In genomic region chr15:78440375-78441373, GRCh38 we compare ENCODE assay signal across 17 cellular contexts. TPM values are rescaled to one million over a fixed set of nuclear protein-coding genes. Genes with fewer than 3 reads are reported as not detected.
A peak's percentile ranks its signal among the peaks of the same experiment; 100 is the strongest.
DNase-seq lines count a peak whose midpoint lies in the region; ATAC-seq and TF ChIP-seq lines count a peak whose summit lies in the region.
"Had no signal": no experiment of that assay in that cellular context is flagged by ENCODE, and none has a peak within 500 bp of the region (broad histone marks: within the 10 kb centered on the region; RNA-seq: fewer than 3 reads in every experiment).

No MANE protein-coding gene starts in this region.

- TF ChIP-seq POLR2A in adrenal gland (IDR thresholded peaks at IDR 0.05) (no peak), spleen (IDR thresholded peaks at IDR 0.05) (no peak)

- CTCF ChIA-PET in activated CD4-positive, alpha-beta T cell treated with anti-CD3 and anti-CD28 coated beads for 36 hours (lab: Charles Lee), result interaction anchor here (3.2 kb wide), 1 partner anchor 9 kb away, joined by 15 read pairs; no protein-coding TSS in a partner anchor

- POLR2A ChIA-PET in activated CD4-positive, alpha-beta T cell treated with anti-CD3 and anti-CD28 coated beads for 36 hours (lab: Charles Lee), result interaction anchor here (0.6 to 0.7 kb wide), 3 partner anchors 56 to 265 kb away, joined by 3 to 4 read pairs (median 3); no protein-coding TSS in a partner anchor

- peaks cover 0 to 37% of the 10 kb centered on the region in 2 donors for H3K36me3 ChIP-seq in adrenal gland (replicated peaks in 1 of 2)
- H3K36me3 ChIP-seq in spleen, result peaks cover 0 to 61% (median 34%) of the 10 kb centered on the region in 6 donors
- H3K36me3 ChIP-seq: uterus had no signal

- no peak for TF ChIP-seq CTCF in adrenal gland (IDR thresholded peaks at IDR 0.05)
- no peak for TF ChIP-seq CTCF in neural crest cell (conservative IDR thresholded peaks at IDR 0.05)
- TF ChIP-seq CTCF in spleen (IDR thresholded peaks at IDR 0.05 in 8 of 11, conservative IDR thresholded peaks at IDR 0.05 in 3 of 11), result no peak

- no peaks in the 10 kb centered on the region for H3K27me3 Mint-ChIP-seq in activated CD4-positive, alpha-beta T cell treated with anti-CD3 and anti-CD28 coated beads for 36 hours
- H3K27me3 Mint-ChIP-seq in IgD-negative memory B cell (no peaks in the 10 kb centered on the region), neural crest cell (ENCODE audit: low read depth) (no peaks in the 10 kb centered on the region)

- H3K9me3 Mint-ChIP-seq in activated CD4-positive, alpha-beta T cell treated with anti-CD3 and anti-CD28 coated beads for 36 hours (ENCODE audit: low read depth), result no peaks in the 10 kb centered on the region
- H3K9me3 Mint-ChIP-seq in IgD-negative memory B cell (no peaks in the 10 kb centered on the region), neural crest cell (no peaks in the 10 kb centered on the region)

- H3K4me1 Mint-ChIP-seq in activated CD4-positive, alpha-beta T cell treated with anti-CD3 and anti-CD28 coated beads for 36 hours, result peaks cover 54% of the 10 kb centered on the region
- peaks cover 35 to 46% (median 43%) of the 10 kb centered on the region in 3 donors for H3K4me1 Mint-ChIP-seq in IgD-negative memory B cell
- peaks cover 49% of the 10 kb centered on the region for H3K4me1 Mint-ChIP-seq in neural crest cell

- peaks cover 41% of the 10 kb centered on the region for H3K36me3 Mint-ChIP-seq in activated CD4-positive, alpha-beta T cell treated with anti-CD3 and anti-CD28 coated beads for 36 hours (ENCODE audit: low read depth)
- peaks cover 8% of the 10 kb centered on the region for H3K36me3 Mint-ChIP-seq in IgD-negative memory B cell
- H3K36me3 Mint-ChIP-seq in neural crest cell (ENCODE audit: low read depth), result peaks cover 8% of the 10 kb centered on the region

- H3K4me1 ChIP-seq in adrenal gland (replicated peaks in 1 of 2), result peaks cover 48 to 74% of the 10 kb centered on the region in 2 donors
- peaks cover 30 to 81% (median 69%) of the 10 kb centered on the region in 6 donors for H3K4me1 ChIP-seq in spleen
- H3K4me1 ChIP-seq: uterus had no signal

- intact Hi-C loops in activated CD4-positive, alpha-beta T cell treated with anti-CD3 and anti-CD28 coated beads for 36 hours (cut with DNase I, micrococcal nuclease), result no loop called here
- intact Hi-C loops in adrenal gland (cut with DNase I) (no loop called here), spleen (cut with DNase I; ENCODE audit: low total_unique reads) (no loop called here)

- peak overlapping the region in 1 of 4 donors; percentile 11 for H3K4me3 ChIP-seq in adrenal gland
- H3K4me3 ChIP-seq in spleen, result peak overlapping the region in 1 of 8 donors; percentile 6
- H3K4me3 ChIP-seq: SJSA1, uterus had no signal

- H3K4me3 Mint-ChIP-seq in activated CD4-positive, alpha-beta T cell treated with anti-CD3 and anti-CD28 coated beads for 36 hours, result peak overlapping the region; percentile 87
- H3K4me3 Mint-ChIP-seq in IgD-negative memory B cell (peak overlapping the region in 3 of 4 donors; percentile 63 to 79 (median 69)), neural crest cell (peak overlapping the region; percentile 67)

- WGBS in adrenal gland, 4 donors, result 51 to 61% (median 55%) methylated on average over 3 of the region's 3 CpGs
- WGBS in spleen, 5 donors, result 58 to 73% (median 70%) methylated on average over 3 of the region's 3 CpGs

- H3K27ac ChIP-seq in adrenal gland, result peak overlapping the region in 4 of 5 donors; percentile 46 to 92 (median 54)
- H3K27ac ChIP-seq in spleen, result peak overlapping the region in 1 of 8 donors; percentile 94
- H3K27ac ChIP-seq: SJSA1, uterus had no signal

- peak; percentile 24 for DNase-seq in activated CD4-positive, alpha-beta T cell treated with anti-CD3 and anti-CD28 coated beads for 36 hours
- no peak for DNase-seq in activated CD4-positive, alpha-beta T cell treated with anti-CD3 and anti-CD28 coated beads, Interleukin-2, amount 50 U/mL, for 1 hour
- no peak for DNase-seq in adrenal gland
- no peak for DNase-seq in neural crest cell (ENCODE audit: low read depth, low spot score)
- no peak for DNase-seq in spleen
- DNase-seq: ACHN; anterior cingulate cortex; effector CD4-positive, alpha-beta T cell; GOT3; left cardiac atrium; NCI-H1436; NCI-H82; uterus had no signal

- no peaks in the 10 kb centered on the region for H3K9me3 ChIP-seq in adrenal gland (replicated peaks in 1 of 3)
- H3K9me3 ChIP-seq in spleen, result no peaks in the 10 kb centered on the region
- H3K9me3 ChIP-seq: SJSA1, uterus had no signal

- H3K27ac Mint-ChIP-seq in activated CD4-positive, alpha-beta T cell treated with anti-CD3 and anti-CD28 coated beads for 36 hours, result peak overlapping the region; percentile 67
- H3K27ac Mint-ChIP-seq in IgD-negative memory B cell, result peak overlapping the region in 2 of 3 donors; percentile 58 to 74
- no peak overlapping the region for H3K27ac Mint-ChIP-seq in neural crest cell (ENCODE audit: unreplicated experiment)

- ATAC-seq in activated CD4-positive, alpha-beta T cell treated with anti-CD3 and anti-CD28 coated beads for 36 hours, result peak; percentile 27
- no peak for ATAC-seq in GM21528 (IDR thresholded peaks at IDR 0.05; ENCODE audit: low FRiP score, unreplicated experiment)
- no peak for ATAC-seq in GM18868 (IDR thresholded peaks at IDR 0.05; ENCODE audit: unreplicated experiment)
- ATAC-seq: left cardiac atrium had no signal

- no peaks in the 10 kb centered on the region for H3K27me3 ChIP-seq in adrenal gland
- no peaks in the 10 kb centered on the region for H3K27me3 ChIP-seq in spleen (replicated peaks in 1 of 7)
- H3K27me3 ChIP-seq: SJSA1, uterus had no signal

RNA-seq across cellular contexts. Expression of gene IREB2, which starts 2.7 kb away (rescaled TPM):
- total RNA-seq in activated CD4-positive, alpha-beta T cell treated with anti-CD3 and anti-CD28 coated beads for 36 hours, result 10 to 100 TPM; 50.8 to 66.5 TPM
- polyA plus RNA-seq in IgD-negative memory B cell (12.7 TPM), adrenal gland (10 to 100 TPM; 11.8 to 57.5 (median 25.8) TPM), spleen (10 to 100 TPM in 1 of 3 donors, 1 to 10 TPM in 2; 8.6 to 15.0 (median 9.6) TPM)
- total RNA-seq in adrenal gland (100 to 1,000 TPM in 2 of 8 donors, 10 to 100 TPM in 6; 54.8 to 148 (median 94.4) TPM), neural crest cell (97.2 and 97.6 TPM in 2 replicates), spleen (10 to 100 TPM; 49.9 to 92.6 (median 71.9) TPM)
